Comparison of ENCODE assay signal across 34 cellular contexts in genomic region chr3:5692446-5692845, GRCh38.
"Had no signal": no experiment of that assay in that cellular context is flagged by ENCODE, and none has a peak within 500 bp of the region (broad histone marks: within the 10 kb centered on the region; RNA-seq: fewer than 3 reads in every experiment).

No MANE protein-coding gene starts in this region.

- H3K4me1 ChIP-seq: adrenal gland, breast epithelium, colonic mucosa, esophagus muscularis mucosa, foreskin keratinocyte, gastrocnemius medialis, heart left ventricle had no signal

- H3K27me3 ChIP-seq: adrenal gland, breast epithelium, cardiac muscle cell, colonic mucosa, esophagus muscularis mucosa, foreskin keratinocyte, gastrocnemius medialis, heart left ventricle had no signal

- ATAC-seq: activated CD4-positive, CD25-positive, alpha-beta regulatory T cell treated with anti-CD3 and anti-CD28 coated beads, Interleukin-2, amount 50 U/mL, for 24 hours; activated CD8-positive, alpha-beta T cell treated with anti-CD3 and anti-CD28 coated beads for 36 hours; activated T-cell treated with anti-CD3 and anti-CD28 coated beads, Interleukin-2, amount 50 U/mL, for 4 hours; activated T-helper 17 cell treated with anti-CD3 and anti-CD28 coated beads, Interleukin-2, amount 50 U/mL, for 72 hours; foreskin keratinocyte; gastrocnemius medialis; heart left ventricle; T-helper 17 cell had no signal

- H3K4me1 Mint-ChIP-seq: activated B cell treated with CpG ODN at 0.5 μM for 24 hours; activated T-helper 17 cell treated with anti-CD3 and anti-CD28 coated beads, Interleukin-2, amount 50 U/mL, for 72 hours; brain; T-helper 17 cell had no signal

- DNase-seq: activated B cell treated with CpG ODN at 0.5 μM for 24 hours; activated CD4-positive, alpha-beta T cell treated with anti-CD3 and anti-CD28 coated beads for 48 hours; activated CD4-positive, alpha-beta T cell treated with anti-CD3 and anti-CD28 coated beads, Interleukin-2, amount 50 U/mL, for 1 hour; activated CD4-positive, alpha-beta T cell treated with anti-CD3 and anti-CD28 coated beads, Interleukin-2, amount 50 U/mL, for 48 hours; activated CD8-positive, alpha-beta memory T cell treated with anti-CD3 and anti-CD28 coated beads for 24 hours; activated CD8-positive, alpha-beta T cell treated with anti-CD3 and anti-CD28 coated beads for 36 hours; activated effector memory CD4-positive, alpha-beta T cell treated with Interleukin-2 at 50 U/mL for 16 hours; activated gamma-delta T cell treated with Interleukin-2 at 50 U/mL for 16 hours; activated naive CD4-positive, alpha-beta T cell treated with anti-CD3 and anti-CD28 coated beads, Interleukin-2, amount 50 U/mL, for 16 hours; activated naive CD4-positive, alpha-beta T cell treated with Interleukin-2 at 50 U/mL for 16 hours; activated T-cell treated with anti-CD3 and anti-CD28 coated beads, Interleukin-2, amount 50 U/mL, for 4 hours; adrenal gland; amygdala; aorta; central memory CD4-positive, alpha-beta T cell; cerebellar nuclear complex; colonic mucosa; effector memory CD4-positive, alpha-beta T cell; erythroblast; foreskin keratinocyte; gastrocnemius medialis; glutamatergic neuron; heart left ventricle; T-helper 17 cell; T1000; WERI-Rb-1 had no signal

- H3K36me3 ChIP-seq: adrenal gland, breast epithelium, cardiac muscle cell, colonic mucosa, esophagus muscularis mucosa, gastrocnemius medialis, heart left ventricle, WERI-Rb-1 had no signal

- H3K4me3 ChIP-seq: adrenal gland, breast epithelium, cardiac muscle cell, colonic mucosa, esophagus muscularis mucosa, gastrocnemius medialis, heart left ventricle had no signal

- H3K36me3 Mint-ChIP-seq: activated naive CD8-positive, alpha-beta T cell; brain had no signal

- H3K4me3 Mint-ChIP-seq: activated B cell treated with CpG ODN at 0.5 μM for 24 hours; activated CD8-positive, alpha-beta T cell treated with anti-CD3 and anti-CD28 coated beads for 36 hours; activated naive CD8-positive, alpha-beta T cell; activated T-cell treated with anti-CD3 and anti-CD28 coated beads, Interleukin-2, amount 50 U/mL, for 4 hours; activated T-helper 17 cell treated with anti-CD3 and anti-CD28 coated beads, Interleukin-2, amount 50 U/mL, for 72 hours; brain; T-helper 17 cell; T-helper 2 cell treated with Interferon-gamma antibody and Interleukin-4, amounts not matched to agents 5 μg/mL and 100 μg/mL, for 36 hours had no signal

- H3K9me3 ChIP-seq: adrenal gland, colonic mucosa, gastrocnemius medialis had no signal

- H3K27ac Mint-ChIP-seq: activated B cell treated with CpG ODN at 0.5 μM for 24 hours; activated CD8-positive, alpha-beta T cell treated with anti-CD3 and anti-CD28 coated beads for 36 hours; activated naive CD8-positive, alpha-beta T cell; activated T-helper 17 cell treated with anti-CD3 and anti-CD28 coated beads, Interleukin-2, amount 50 U/mL, for 72 hours; brain; T-helper 17 cell; T-helper 2 cell treated with Interferon-gamma antibody and Interleukin-4, amounts not matched to agents 5 μg/mL and 100 μg/mL, for 36 hours had no signal

- H3K27ac ChIP-seq: adrenal gland, breast epithelium, cardiac muscle cell, esophagus muscularis mucosa, foreskin keratinocyte, gastrocnemius medialis, heart left ventricle, WERI-Rb-1 had no signal

- H3K27me3 Mint-ChIP-seq: activated B cell treated with CpG ODN at 0.5 μM for 24 hours; activated CD8-positive, alpha-beta T cell treated with anti-CD3 and anti-CD28 coated beads for 36 hours; activated naive CD8-positive, alpha-beta T cell; activated T-helper 17 cell treated with anti-CD3 and anti-CD28 coated beads, Interleukin-2, amount 50 U/mL, for 72 hours; brain; T-helper 17 cell had no signal
